30 cellular contexts compared by ENCODE assay signal in genomic region chr14:85223667-85224066, GRCh38.
"Had no signal": no experiment of that assay in that cellular context is flagged by ENCODE, and none has a peak within 500 bp of the region (broad histone marks: within the 10 kb centered on the region; RNA-seq: fewer than 3 reads in every experiment).

No MANE protein-coding gene starts in this region.

- ATAC-seq: activated T-cell treated with anti-CD3 and anti-CD28 coated beads, Interleukin-2, amount 50 U/mL, for 4 hours; foreskin keratinocyte; left cardiac atrium; stimulated activated naive B cell treated with anti-CD40 and anti-IgM and Interleukin-4, amounts not matched to agents 10 μg/mL and 1 μg/mL and 100 μg/mL, for 72 hours; T-helper 17 cell had no signal

- H3K27me3 ChIP-seq: adrenal gland, ascending aorta, brain microvascular endothelial cell, foreskin keratinocyte, sigmoid colon, testis, vagina had no signal

- H3K9me3 ChIP-seq: ascending aorta, testis, vagina had no signal

- H3K36me3 Mint-ChIP-seq: activated naive CD8-positive, alpha-beta T cell; memory B cell; stimulated activated naive B cell treated with anti-CD40 and anti-IgM and Interleukin-4, amounts not matched to agents 10 μg/mL and 1 μg/mL and 100 μg/mL, for 72 hours had no signal

- H3K4me3 Mint-ChIP-seq: activated naive CD8-positive, alpha-beta T cell; activated T-cell treated with anti-CD3 and anti-CD28 coated beads, Interleukin-2, amount 50 U/mL, for 4 hours; dendritic cell treated with granulocyte-macrophage colony-stimulating factor and Interleukin-4, amounts not matched to agents 40 ng/mL and 50 ng/mL, for 4 days; memory B cell; nephron progenitor cell; stimulated activated naive B cell treated with anti-CD40 and anti-IgM and Interleukin-4, amounts not matched to agents 10 μg/mL and 1 μg/mL and 100 μg/mL, for 72 hours; T-helper 17 cell had no signal

- H3K36me3 ChIP-seq: adrenal gland, ascending aorta, brain microvascular endothelial cell, sigmoid colon, vagina had no signal

- H3K4me1 ChIP-seq: adrenal gland, ascending aorta, foreskin keratinocyte, sigmoid colon, testis, vagina had no signal

- H3K4me3 ChIP-seq: adrenal gland, ascending aorta, sigmoid colon, smooth muscle cell, testis, vagina had no signal

- H3K27ac ChIP-seq: adrenal gland, ascending aorta, brain microvascular endothelial cell, foreskin keratinocyte, sigmoid colon, testis, vagina had no signal

- H3K27ac Mint-ChIP-seq: activated naive CD8-positive, alpha-beta T cell; activated T-helper 2 cell treated with anti-CD3 and anti-CD28 coated beads, Interferon-gamma antibody, Interleukin-2, Interleukin-4, amounts not matched to agents 10 μg/mL and 5 μg/mL and 100 μg/mL, durations not matched to agents 14 hours and 24 hours and 36 hours; dendritic cell treated with granulocyte-macrophage colony-stimulating factor and Interleukin-4, amounts not matched to agents 40 ng/mL and 50 ng/mL, for 4 days; memory B cell; nephron progenitor cell; stimulated activated naive B cell treated with anti-CD40 and anti-IgM and Interleukin-4, amounts not matched to agents 10 μg/mL and 1 μg/mL and 100 μg/mL, for 72 hours; T-helper 17 cell had no signal

- H3K4me1 Mint-ChIP-seq: memory B cell; stimulated activated naive B cell treated with anti-CD40 and anti-IgM and Interleukin-4, amounts not matched to agents 10 μg/mL and 1 μg/mL and 100 μg/mL, for 72 hours; T-helper 17 cell had no signal

- DNase-seq: activated CD4-positive, alpha-beta T cell treated with anti-CD3 and anti-CD28 coated beads for 1 hour; activated CD4-positive, alpha-beta T cell treated with anti-CD3 and anti-CD28 coated beads, Interleukin-2, amount 50 U/mL, for 1 hour; activated CD8-positive, alpha-beta memory T cell treated with anti-CD3 and anti-CD28 coated beads for 24 hours; activated CD8-positive, alpha-beta memory T cell treated with anti-CD3 and anti-CD28 coated beads, Interleukin-2, amount 50 U/mL, for 48 hours; activated naive CD4-positive, alpha-beta T cell; activated T-cell treated with anti-CD3 and anti-CD28 coated beads, Interleukin-2, amount 50 U/mL, for 4 hours; adrenal gland; brain microvascular endothelial cell; caudate nucleus; effector CD4-positive, alpha-beta T cell; foreskin keratinocyte; islet precursor cell; left cardiac atrium; nephron progenitor cell; nucleus accumbens; sigmoid colon; stimulated activated CD4-positive, alpha-beta T cell treated with anti-CD3 and anti-CD28 coated beads, Interleukin-15, amount 100 ng/mL, for 24 hours; stimulated activated CD4-positive, alpha-beta T cell treated with anti-CD3 and anti-CD28 coated beads, Interleukin-2, amount 100 ng/mL, for 48 hours; stimulated activated CD8-positive, alpha-beta memory T cell treated with anti-CD3 and anti-CD28 coated beads, Interleukin-4, amount 100 ng/mL, for 48 hours; stimulated activated naive B cell treated with anti-CD40 and anti-IgM and Interleukin-4, amounts not matched to agents 10 μg/mL and 1 μg/mL and 100 μg/mL, for 72 hours; T-helper 17 cell; testis; trophoblast cell had no signal

- H3K27me3 Mint-ChIP-seq: activated naive CD8-positive, alpha-beta T cell; dendritic cell treated with granulocyte-macrophage colony-stimulating factor and Interleukin-4, amounts not matched to agents 40 ng/mL and 50 ng/mL, for 4 days; memory B cell; stimulated activated naive B cell treated with anti-CD40 and anti-IgM and Interleukin-4, amounts not matched to agents 10 μg/mL and 1 μg/mL and 100 μg/mL, for 72 hours; T-helper 17 cell had no signal

- H3K9me3 Mint-ChIP-seq: dendritic cell treated with granulocyte-macrophage colony-stimulating factor and Interleukin-4, amounts not matched to agents 40 ng/mL and 50 ng/mL, for 4 days had no signal
